In the genomic region with DNA sequence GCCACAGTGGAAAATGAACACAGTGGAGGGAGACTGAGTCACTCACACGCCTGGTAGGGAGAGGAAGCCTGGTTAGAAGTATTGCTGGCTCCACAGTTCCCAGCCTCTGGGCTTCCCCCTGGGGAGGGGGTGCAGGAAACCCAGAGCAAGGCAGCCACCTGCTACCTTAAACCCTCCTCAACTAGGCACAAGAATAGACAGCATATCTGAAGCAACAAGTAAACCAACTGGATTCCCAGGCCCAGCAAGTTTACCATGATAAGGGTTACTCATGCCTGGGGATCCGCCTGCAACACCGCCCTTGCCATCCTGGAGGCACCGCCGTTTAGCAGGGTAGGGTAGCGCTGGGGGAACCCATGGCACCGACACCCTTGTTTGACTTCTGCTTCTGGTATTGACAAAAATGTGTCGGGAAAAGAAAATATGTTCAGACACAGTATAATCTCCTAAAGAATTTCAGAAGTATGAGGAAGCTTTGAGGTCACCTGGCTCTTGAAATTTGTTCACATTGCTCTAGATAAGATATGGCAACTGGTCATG, we compare ENCODE assay signal across 1 cellular context.
TF ChIP-seq lines count a peak whose summit lies in the region.

No MANE protein-coding gene starts in this region.

TF ChIP-seq in H1, 55 proteins besides CTCF, POLR2A, EP300 and RAD21:
- TF ChIP-seq SP4 (IDR thresholded peaks at IDR 0.05; ENCODE audit: low read length) (no peak), GABPA (IDR thresholded peaks at IDR 0.05; ENCODE audit: borderline replicate concordance, insufficient read depth, low read length) (no peak), RNF2 (IDR thresholded peaks at IDR 0.05; ENCODE audit: borderline replicate concordance, low read depth, low read length, missing control alignments, poor library complexity, severe bottlenecking) (no peak)
- TF ChIP-seq, protein P1, sequence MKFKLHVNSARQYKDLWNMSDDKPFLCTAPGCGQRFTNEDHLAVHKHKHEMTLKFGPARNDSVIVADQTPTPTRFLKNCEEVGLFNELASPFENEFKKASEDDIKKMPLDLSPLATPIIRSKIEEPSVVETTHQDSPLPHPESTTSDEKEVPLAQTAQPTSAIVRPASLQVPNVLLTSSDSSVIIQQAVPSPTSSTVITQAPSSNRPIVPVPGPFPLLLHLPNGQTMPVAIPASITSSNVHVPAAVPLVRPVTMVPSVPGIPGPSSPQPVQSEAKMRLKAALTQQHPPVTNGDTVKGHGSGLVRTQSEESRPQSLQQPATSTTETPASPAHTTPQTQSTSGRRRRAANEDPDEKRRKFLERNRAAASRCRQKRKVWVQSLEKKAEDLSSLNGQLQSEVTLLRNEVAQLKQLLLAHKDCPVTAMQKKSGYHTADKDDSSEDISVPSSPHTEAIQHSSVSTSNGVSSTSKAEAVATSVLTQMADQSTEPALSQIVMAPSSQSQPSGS (IDR thresholded peaks at IDR 0.05; ENCODE audit: low read length): no peak
